ENCODE assay signal across 1 cellular context in the genomic region with DNA sequence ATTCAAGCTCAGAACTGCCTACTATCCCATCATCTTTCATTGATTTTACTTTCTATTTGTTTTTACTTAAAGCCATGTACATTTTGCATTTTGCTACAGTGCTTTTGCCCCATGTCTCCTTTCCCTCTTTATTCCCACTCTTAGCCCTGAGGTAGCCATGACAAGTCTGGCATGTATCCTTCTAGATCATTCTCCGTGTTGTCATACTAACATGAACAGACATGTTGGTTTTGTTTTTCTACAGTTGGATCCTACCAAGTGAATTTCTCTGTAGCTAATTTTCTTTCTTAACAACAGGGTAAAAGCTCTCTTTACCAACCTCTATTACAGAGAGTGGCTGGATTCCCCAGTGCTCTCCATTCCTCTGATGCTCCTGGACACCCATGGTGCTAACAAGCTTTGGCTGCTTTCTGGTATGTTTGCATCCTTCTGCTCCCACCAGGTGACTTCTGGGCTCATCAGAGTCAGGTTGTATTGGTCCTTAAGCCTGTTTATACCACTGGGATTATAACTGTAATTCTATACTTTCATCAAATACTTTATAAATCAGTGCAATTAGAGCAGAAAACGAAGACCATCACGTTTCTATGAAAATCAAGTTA.
TF ChIP-seq lines count a peak whose summit lies in the region.

No MANE protein-coding gene starts in this region.

TF ChIP-seq in neural cell, 6 proteins besides CTCF, POLR2A, EP300 and RAD21 (continued from another document):
- TF ChIP-seq, protein P1, sequence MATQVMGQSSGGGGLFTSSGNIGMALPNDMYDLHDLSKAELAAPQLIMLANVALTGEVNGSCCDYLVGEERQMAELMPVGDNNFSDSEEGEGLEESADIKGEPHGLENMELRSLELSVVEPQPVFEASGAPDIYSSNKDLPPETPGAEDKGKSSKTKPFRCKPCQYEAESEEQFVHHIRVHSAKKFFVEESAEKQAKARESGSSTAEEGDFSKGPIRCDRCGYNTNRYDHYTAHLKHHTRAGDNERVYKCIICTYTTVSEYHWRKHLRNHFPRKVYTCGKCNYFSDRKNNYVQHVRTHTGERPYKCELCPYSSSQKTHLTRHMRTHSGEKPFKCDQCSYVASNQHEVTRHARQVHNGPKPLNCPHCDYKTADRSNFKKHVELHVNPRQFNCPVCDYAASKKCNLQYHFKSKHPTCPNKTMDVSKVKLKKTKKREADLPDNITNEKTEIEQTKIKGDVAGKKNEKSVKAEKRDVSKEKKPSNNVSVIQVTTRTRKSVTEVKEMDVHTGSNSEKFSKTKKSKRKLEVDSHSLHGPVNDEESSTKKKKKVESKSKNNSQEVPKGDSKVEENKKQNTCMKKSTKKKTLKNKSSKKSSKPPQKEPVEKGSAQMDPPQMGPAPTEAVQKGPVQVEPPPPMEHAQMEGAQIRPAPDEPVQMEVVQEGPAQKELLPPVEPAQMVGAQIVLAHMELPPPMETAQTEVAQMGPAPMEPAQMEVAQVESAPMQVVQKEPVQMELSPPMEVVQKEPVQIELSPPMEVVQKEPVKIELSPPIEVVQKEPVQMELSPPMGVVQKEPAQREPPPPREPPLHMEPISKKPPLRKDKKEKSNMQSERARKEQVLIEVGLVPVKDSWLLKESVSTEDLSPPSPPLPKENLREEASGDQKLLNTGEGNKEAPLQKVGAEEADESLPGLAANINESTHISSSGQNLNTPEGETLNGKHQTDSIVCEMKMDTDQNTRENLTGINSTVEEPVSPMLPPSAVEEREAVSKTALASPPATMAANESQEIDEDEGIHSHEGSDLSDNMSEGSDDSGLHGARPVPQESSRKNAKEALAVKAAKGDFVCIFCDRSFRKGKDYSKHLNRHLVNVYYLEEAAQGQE (IDR thresholded peaks at IDR 0.05; ENCODE audit: borderline replicate concordance): no peak
